31 cellular contexts compared by ENCODE assay signal in the genomic region with DNA sequence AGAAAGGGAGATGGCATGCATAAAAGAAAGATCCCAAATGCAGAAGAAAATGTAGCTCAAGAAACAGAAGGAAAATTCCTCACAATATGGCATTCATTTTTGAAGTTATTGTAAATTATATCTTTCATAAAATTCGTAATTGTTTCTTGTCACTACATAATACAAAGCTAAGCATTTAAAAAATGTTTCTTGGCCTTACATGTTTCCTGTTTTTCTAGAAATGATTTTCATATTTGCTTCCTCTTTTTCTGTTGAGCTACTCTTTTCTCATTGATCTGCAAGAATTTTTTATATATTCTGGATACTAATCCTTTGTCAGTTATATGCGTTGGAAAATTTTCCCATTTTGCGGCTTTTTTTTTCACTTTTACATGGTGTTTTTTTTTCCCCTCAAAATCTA.
"Had no signal": no experiment of that assay in that cellular context is flagged by ENCODE, and none has a peak within 500 bp of the region (broad histone marks: within the 10 kb centered on the region; RNA-seq: fewer than 3 reads in every experiment).

No MANE protein-coding gene starts in this region.

- H3K27ac Mint-ChIP-seq: activated CD4-positive, alpha-beta memory T cell treated with anti-CD3 and anti-CD28 coated beads, Interleukin-2, amount 10 ng/mL, durations not matched to agents 7 days and 5 days; activated CD4-positive, alpha-beta T cell treated with anti-CD3 and anti-CD28 coated beads, Interleukin-2, amount 10 ng/mL, durations not matched to agents 24 days and 14 days; activated T-cell treated with anti-CD3 and anti-CD28 coated beads, Interleukin-2, amount 50 U/mL, for 24 hours; immature natural killer cell; mesothelial cell of epicardium; progenitor cell of endocrine pancreas; stimulated activated naive CD8-positive, alpha-beta T cell treated with anti-CD3 and anti-CD28 coated beads, Interleukin-15, amount 100 ng/mL, for 72 hours; T-helper 2 cell treated with Interferon-gamma antibody and Interleukin-4, amounts not matched to agents 5 μg/mL and 100 μg/mL, for 36 hours had no signal

- H3K9me3 Mint-ChIP-seq: activated CD4-positive, alpha-beta memory T cell treated with anti-CD3 and anti-CD28 coated beads, Interleukin-2, amount 10 ng/mL, durations not matched to agents 7 days and 5 days; activated CD4-positive, alpha-beta T cell treated with anti-CD3 and anti-CD28 coated beads, Interleukin-2, amount 10 ng/mL, durations not matched to agents 24 days and 14 days; activated T-cell treated with anti-CD3 and anti-CD28 coated beads, Interleukin-2, amount 50 U/mL, for 24 hours; immature natural killer cell; mesothelial cell of epicardium; stimulated activated naive CD8-positive, alpha-beta T cell treated with anti-CD3 and anti-CD28 coated beads, Interleukin-15, amount 100 ng/mL, for 72 hours; T-helper 2 cell treated with Interferon-gamma antibody and Interleukin-4, amounts not matched to agents 5 μg/mL and 100 μg/mL, for 36 hours had no signal

- H3K4me3 Mint-ChIP-seq: activated CD4-positive, alpha-beta memory T cell treated with anti-CD3 and anti-CD28 coated beads, Interleukin-2, amount 10 ng/mL, durations not matched to agents 7 days and 5 days; activated CD4-positive, alpha-beta T cell treated with anti-CD3 and anti-CD28 coated beads, Interleukin-2, amount 10 ng/mL, durations not matched to agents 24 days and 14 days; activated T-cell treated with anti-CD3 and anti-CD28 coated beads, Interleukin-2, amount 50 U/mL, for 24 hours; immature natural killer cell; mesothelial cell of epicardium; naive thymus-derived CD4-positive, alpha-beta T cell; stimulated activated naive CD8-positive, alpha-beta T cell treated with anti-CD3 and anti-CD28 coated beads, Interleukin-15, amount 100 ng/mL, for 72 hours; T-helper 2 cell treated with Interferon-gamma antibody and Interleukin-4, amounts not matched to agents 5 μg/mL and 100 μg/mL, for 36 hours had no signal

- ATAC-seq: esophagus mucosa; heart left ventricle; left colon; naive thymus-derived CD4-positive, alpha-beta T cell; sciatic nerve; stimulated activated naive CD8-positive, alpha-beta T cell treated with anti-CD3 and anti-CD28 coated beads, Interleukin-15, amount 100 ng/mL, for 72 hours had no signal

- H3K4me1 Mint-ChIP-seq: activated CD4-positive, alpha-beta T cell treated with anti-CD3 and anti-CD28 coated beads, Interleukin-2, amount 10 ng/mL, durations not matched to agents 24 days and 14 days; immature natural killer cell; mesothelial cell of epicardium; stimulated activated naive CD8-positive, alpha-beta T cell treated with anti-CD3 and anti-CD28 coated beads, Interleukin-15, amount 100 ng/mL, for 72 hours had no signal

- H3K36me3 Mint-ChIP-seq: immature natural killer cell, mesothelial cell of epicardium had no signal

- DNase-seq: activated CD4-positive, alpha-beta memory T cell treated with anti-CD3 and anti-CD28 coated beads, Interleukin-2, amount 10 ng/mL, durations not matched to agents 7 days and 5 days; activated CD4-positive, alpha-beta T cell treated with anti-CD3 and anti-CD28 coated beads, Interleukin-2, amount 10 ng/mL, durations not matched to agents 24 days and 14 days; activated CD4-positive, CD25-positive, alpha-beta regulatory T cell treated with anti-CD3 and anti-CD28 coated beads, Interleukin-2, amount 50 U/mL, for 72 hours; activated CD8-positive, alpha-beta memory T cell treated with anti-CD3 and anti-CD28 coated beads, Interleukin-2, amount 50 U/mL, for 48 hours; activated gamma-delta T cell; activated naive CD4-positive, alpha-beta T cell treated with anti-CD3 and anti-CD28 coated beads, Interleukin-2, amount 50 U/mL, for 16 hours; activated T-cell treated with anti-CD3 and anti-CD28 coated beads, Interleukin-2, amount 50 U/mL, for 24 hours; amniotic stem cell; caudate nucleus; cortex of kidney; foreskin fibroblast; heart left ventricle; hypothalamus; immature natural killer cell; kidney; left colon; mammary epithelial cell; naive thymus-derived CD4-positive, alpha-beta T cell; ovary; stimulated activated CD4-positive, alpha-beta T cell treated with anti-CD3 and anti-CD28 coated beads, Interleukin-12 subunit alpha, Interleukin-12 subunit beta, amount 100 ng/mL, for 4 hours; stimulated activated CD4-positive, alpha-beta T cell treated with anti-CD3 and anti-CD28 coated beads, Interleukin-4, amount 100 ng/mL, for 1 hour; stimulated activated naive CD8-positive, alpha-beta T cell treated with anti-CD3 and anti-CD28 coated beads, Interleukin-15, amount 100 ng/mL, for 72 hours; substantia nigra; thyroid gland; upper lobe of left lung; WERI-Rb-1 had no signal

- H3K27me3 Mint-ChIP-seq: activated T-cell treated with anti-CD3 and anti-CD28 coated beads, Interleukin-2, amount 50 U/mL, for 24 hours; progenitor cell of endocrine pancreas; stimulated activated naive CD8-positive, alpha-beta T cell treated with anti-CD3 and anti-CD28 coated beads, Interleukin-15, amount 100 ng/mL, for 72 hours had no signal
